Comparison of ENCODE assay signal across 14 cellular contexts in the genomic region with DNA sequence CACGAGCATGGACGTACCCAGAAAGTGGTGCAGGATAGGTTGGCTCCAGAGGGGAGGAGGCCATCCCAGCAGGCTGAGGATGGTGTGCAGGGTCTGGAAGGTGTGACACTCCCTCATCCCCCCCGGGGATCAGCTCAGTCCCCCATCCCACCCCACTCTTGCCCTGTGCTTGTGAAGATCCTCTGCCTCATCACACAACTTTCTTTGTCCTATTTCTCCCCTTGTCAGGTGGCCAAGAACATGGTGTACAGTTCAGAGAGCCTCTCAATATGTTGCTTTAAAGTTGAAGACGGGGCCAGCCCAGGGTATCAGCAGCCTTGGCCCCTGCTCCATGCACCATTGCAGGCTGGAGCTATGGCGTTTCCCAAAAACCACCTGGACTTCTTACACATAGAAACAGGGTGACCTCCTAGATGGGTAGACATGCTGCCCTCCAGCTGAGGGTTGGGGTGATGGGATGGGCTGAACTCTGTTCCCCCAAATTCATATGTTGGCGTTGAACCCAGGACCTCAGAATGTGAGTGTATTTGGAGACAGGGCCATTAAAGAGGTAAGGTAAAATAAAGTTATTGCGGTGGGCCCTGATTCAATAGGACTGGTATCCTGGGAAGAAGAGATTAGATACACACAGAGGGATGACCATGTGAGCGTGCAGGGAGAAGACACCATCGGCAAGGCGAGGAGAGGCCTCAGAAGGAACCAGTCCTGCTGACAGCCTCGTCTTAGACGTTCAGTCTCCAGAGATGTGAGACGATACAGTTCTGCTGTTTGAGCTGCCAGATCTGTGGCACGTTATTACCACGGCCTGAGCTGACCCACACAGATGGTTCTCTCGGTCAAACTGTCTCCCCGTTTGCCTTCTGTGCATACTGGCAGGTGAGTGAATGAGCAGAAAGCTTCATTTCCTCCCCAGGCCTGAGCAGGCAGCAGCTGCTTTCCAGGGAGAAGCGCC.
DNase-seq lines count a peak whose midpoint lies in the region; ATAC-seq and TF ChIP-seq lines count a peak whose summit lies in the region.
"Had no signal": no experiment of that assay in that cellular context is flagged by ENCODE, and none has a peak within 500 bp of the region (broad histone marks: within the 10 kb centered on the region; RNA-seq: fewer than 3 reads in every experiment).

No MANE protein-coding gene starts in this region.

- intact Hi-C loops in activated B cell treated with CpG ODN at 0.5 μM for 24 hours (cut with micrococcal nuclease) (no loop called here), lower lobe of right lung (cut with DNase I) (no loop called here), testis (cut with DNase I; ENCODE audit: low total_unique reads) (no loop called here)

- no peaks in the 10 kb centered on the region for H3K9me3 Mint-ChIP-seq in activated B cell treated with CpG ODN at 0.5 μM for 24 hours
- H3K9me3 Mint-ChIP-seq: CD4-positive, alpha-beta memory T cell had no signal

- H3K4me1 ChIP-seq in lower lobe of right lung (peaks cover 29% of the 10 kb centered on the region), testis (peaks cover 41% of the 10 kb centered on the region)
- H3K4me1 ChIP-seq: breast epithelium had no signal

- POLR2A ChIA-PET in activated B cell treated with CpG ODN at 0.5 μM for 24 hours (lab: Charles Lee): no interaction called here

- CTCF ChIA-PET in activated B cell treated with CpG ODN at 0.5 μM for 24 hours (lab: Charles Lee): no interaction called here

- no peak overlapping the region for H3K27ac Mint-ChIP-seq in activated B cell treated with CpG ODN at 0.5 μM for 24 hours
- H3K27ac Mint-ChIP-seq: CD4-positive, alpha-beta memory T cell had no signal

- DNase-seq in activated CD8-positive, alpha-beta memory T cell treated with anti-CD3 and anti-CD28 coated beads, Interleukin-2, amount 50 U/mL, for 48 hours: peak; percentile 35
- DNase-seq in activated CD8-positive, alpha-beta memory T cell treated with anti-CD3 and anti-CD28 coated beads, Interleukin-2, amount 50 U/mL, for 4 hours: no peak
- peak; percentile 13 for DNase-seq in activated B cell treated with CpG ODN at 0.5 μM for 24 hours
- DNase-seq in lower lobe of right lung: peak; percentile 20
- DNase-seq in testis: peak; percentile 59
- DNase-seq in stimulated activated CD4-positive, alpha-beta T cell treated with anti-CD3 and anti-CD28 coated beads, Interleukin-4, amount 100 ng/mL, for 1 hour: no peak
- DNase-seq: CD4-positive, alpha-beta memory T cell; NCI-H1105; NCI-H774 had no signal

- H3K27ac ChIP-seq in lower lobe of right lung (no peak overlapping the region), testis (peak overlapping the region in 1 of 2 donors; percentile 59)
- H3K27ac ChIP-seq: breast epithelium, parathyroid adenoma had no signal

- no peak overlapping the region for H3K4me3 ChIP-seq in lower lobe of right lung
- no peak overlapping the region for H3K4me3 ChIP-seq in testis
- H3K4me3 ChIP-seq: breast epithelium, smooth muscle cell had no signal

- H3K36me3 Mint-ChIP-seq in activated B cell treated with CpG ODN at 0.5 μM for 24 hours (ENCODE audit: low read depth): no peaks in the 10 kb centered on the region
- H3K36me3 Mint-ChIP-seq: CD4-positive, alpha-beta memory T cell had no signal

- H3K27me3 Mint-ChIP-seq in activated B cell treated with CpG ODN at 0.5 μM for 24 hours: no peaks in the 10 kb centered on the region
- H3K27me3 Mint-ChIP-seq: CD4-positive, alpha-beta memory T cell had no signal

- no peaks in the 10 kb centered on the region for H3K27me3 ChIP-seq in lower lobe of right lung (ENCODE audit: low read depth)
- H3K27me3 ChIP-seq in testis: no peaks in the 10 kb centered on the region
- H3K27me3 ChIP-seq: breast epithelium had no signal

- H3K36me3 ChIP-seq in lower lobe of right lung: no peaks in the 10 kb centered on the region
- H3K36me3 ChIP-seq in testis (ENCODE audit: low read depth, missing control alignments): no peaks in the 10 kb centered on the region
- H3K36me3 ChIP-seq: breast epithelium had no signal

- ATAC-seq in activated B cell treated with CpG ODN at 0.5 μM for 24 hours (ENCODE audit: low read depth): no peak
- no peak for ATAC-seq in lower lobe of right lung
- no peak for ATAC-seq in GM18861 (IDR thresholded peaks at IDR 0.05; ENCODE audit: unreplicated experiment)
- ATAC-seq in GM21737 (IDR thresholded peaks at IDR 0.05; ENCODE audit: unreplicated experiment): no peak

- TF ChIP-seq POLR2A in testis (IDR thresholded peaks at IDR 0.05): no peak

- H3K4me1 Mint-ChIP-seq in activated B cell treated with CpG ODN at 0.5 μM for 24 hours: no peaks in the 10 kb centered on the region
- H3K4me1 Mint-ChIP-seq: CD4-positive, alpha-beta memory T cell had no signal

- H3K9me3 ChIP-seq in lower lobe of right lung (no peaks in the 10 kb centered on the region), testis (no peaks in the 10 kb centered on the region)
- H3K9me3 ChIP-seq: breast epithelium had no signal

- no peak overlapping the region for H3K4me3 Mint-ChIP-seq in activated B cell treated with CpG ODN at 0.5 μM for 24 hours
- H3K4me3 Mint-ChIP-seq: CD4-positive, alpha-beta memory T cell had no signal

- no peak for TF ChIP-seq CTCF in activated B cell treated with CpG ODN at 0.5 μM for 24 hours (IDR thresholded peaks at IDR 0.05)
- TF ChIP-seq CTCF in lower lobe of right lung (IDR thresholded peaks at IDR 0.05): no peak
- TF ChIP-seq CTCF in testis (IDR thresholded peaks at IDR 0.05): no peak

- WGBS in testis, 2 donors: 60 to 73% methylated on average over 17 to 18 of the region's 18 CpGs

Comparison
In these comparisons a context has a peak if more than half of its experiments do, and no peak if none do; other contexts are left out.
1. DNase-seq: peak in activated CD8-positive, alpha-beta memory T cell treated with anti-CD3 and anti-CD28 coated beads, Interleukin-2, amount 50 U/mL, for 48 hours (single experiment), activated B cell treated with CpG ODN at 0.5 μM for 24 hours (single experiment), lower lobe of right lung (single experiment) and testis (single experiment); none in activated CD8-positive, alpha-beta memory T cell treated with anti-CD3 and anti-CD28 coated beads, Interleukin-2, amount 50 U/mL, for 4 hours (single experiment) and stimulated activated CD4-positive, alpha-beta T cell treated with anti-CD3 and anti-CD28 coated beads, Interleukin-4, amount 100 ng/mL, for 1 hour (single experiment).